In genomic region chr2:178469219-178469849, GRCh38 we compare ENCODE assay signal across 20 cellular contexts. TPM values are rescaled to one million over a fixed set of nuclear protein-coding genes. Genes with fewer than 3 reads are reported as not detected.
A peak's percentile ranks its signal among the peaks of the same experiment; 100 is the strongest.
DNase-seq lines count a peak whose midpoint lies in the region; ATAC-seq, FAIRE-seq and TF ChIP-seq lines count a peak whose summit lies in the region.
"Had no signal": no experiment of that assay in that cellular context is flagged by ENCODE, and none has a peak within 500 bp of the region (broad histone marks: within the 10 kb centered on the region; RNA-seq: fewer than 3 reads in every experiment).

No MANE protein-coding gene starts in this region.

- peak; percentile 57 for FAIRE-seq in GM19239 (lab: Jason Lieb, UNC)
- FAIRE-seq: GM12892 had no signal

- H3K4me1 Mint-ChIP-seq in activated T-cell treated with anti-CD3 and anti-CD28 coated beads, Interleukin-2, amount 50 U/mL, for 4 hours (ENCODE audit: low read depth): no peaks in the 10 kb centered on the region
- peaks cover 8% of the 10 kb centered on the region for H3K4me1 Mint-ChIP-seq in nephron progenitor cell
- H3K4me1 Mint-ChIP-seq: B cell had no signal

- H3K9me3 ChIP-seq in right lobe of liver: no peaks in the 10 kb centered on the region
- H3K9me3 ChIP-seq: BLaER1, Caco-2 had no signal

- 33% methylated on average over 7 of the region's 7 CpGs for WGBS in right lobe of liver (ENCODE audit: insufficient coverage, low coverage, low lambda C conversion rate, missing lambda C conversion rate)

- peak overlapping the region in 1 of 3 donors; percentile 5 for H3K4me3 ChIP-seq in right lobe of liver
- H3K4me3 ChIP-seq: BLaER1, GM23338 had no signal

- H3K27me3 Mint-ChIP-seq in activated T-cell treated with anti-CD3 and anti-CD28 coated beads, Interleukin-2, amount 50 U/mL, for 4 hours (ENCODE audit: low read depth): no peaks in the 10 kb centered on the region
- H3K27me3 Mint-ChIP-seq in nephron progenitor cell (ENCODE audit: low read depth, poor library complexity): no peaks in the 10 kb centered on the region
- H3K27me3 Mint-ChIP-seq: B cell; CD4-positive, CD25-positive, alpha-beta regulatory T cell had no signal

- DNase-seq in GM19239 (ENCODE audit: insufficient read length, low spot score): no peak
- DNase-seq in left lobe of liver (ENCODE audit: low spot score): no peak
- DNase-seq in right lobe of liver: no peak
- no peak for DNase-seq in activated T-cell treated with anti-CD3 and anti-CD28 coated beads, Interleukin-2, amount 50 U/mL, for 4 hours
- no peak for DNase-seq in nephron progenitor cell
- DNase-seq: Caco-2; CD4-positive, CD25-positive, alpha-beta regulatory T cell; CD8-positive, alpha-beta T cell; DMS153; DND-41; H9; HFFc6 had no signal

- ATAC-seq in left lobe of liver (peak; percentile 92), right lobe of liver (peak; percentile 87 to 96 (median 94)), HG03442 (IDR thresholded peaks at IDR 0.05; ENCODE audit: unreplicated experiment) (no peak)
- ATAC-seq in activated T-cell treated with anti-CD3 and anti-CD28 coated beads, Interleukin-2, amount 50 U/mL, for 4 hours: no peak
- ATAC-seq: CD8-positive, alpha-beta T cell; GM23338; HCT116 had no signal

- H3K36me3 ChIP-seq in right lobe of liver: no peaks in the 10 kb centered on the region

- H3K27ac Mint-ChIP-seq in nephron progenitor cell: no peak overlapping the region
- H3K27ac Mint-ChIP-seq: B cell; CD4-positive, CD25-positive, alpha-beta regulatory T cell; CD8-positive, alpha-beta T cell; GM23338; H9; HFFc6 had no signal

- H3K4me1 ChIP-seq in right lobe of liver: peaks cover 0 to 15% (median 5%) of the 10 kb centered on the region in 4 donors
- H3K4me1 ChIP-seq: BLaER1, Caco-2 had no signal

- TF ChIP-seq CTCF in right lobe of liver (IDR thresholded peaks at IDR 0.05): no peak
- no peak for TF ChIP-seq CTCF in nephron progenitor cell (IDR thresholded peaks at IDR 0.05)

- no peaks in the 10 kb centered on the region for H3K27me3 ChIP-seq in right lobe of liver
- H3K27me3 ChIP-seq: BLaER1 had no signal

- TF ChIP-seq POLR2A in right lobe of liver (IDR thresholded peaks at IDR 0.05): no peak

- intact Hi-C loops in right lobe of liver (cut with DNase I): no loop called here

- H3K4me3 Mint-ChIP-seq in activated T-cell treated with anti-CD3 and anti-CD28 coated beads, Interleukin-2, amount 50 U/mL, for 4 hours: no peak overlapping the region
- H3K4me3 Mint-ChIP-seq in nephron progenitor cell: no peak overlapping the region
- H3K4me3 Mint-ChIP-seq: B cell; CD4-positive, CD25-positive, alpha-beta regulatory T cell; CD8-positive, alpha-beta T cell; GM23338; H9; HFFc6 had no signal

- peaks cover 3% of the 10 kb centered on the region for H3K36me3 Mint-ChIP-seq in activated T-cell treated with anti-CD3 and anti-CD28 coated beads, Interleukin-2, amount 50 U/mL, for 4 hours (ENCODE audit: insufficient read depth)
- peaks cover 43% of the 10 kb centered on the region for H3K36me3 Mint-ChIP-seq in nephron progenitor cell (ENCODE audit: low read depth)

- no peaks in the 10 kb centered on the region for H3K9me3 Mint-ChIP-seq in activated T-cell treated with anti-CD3 and anti-CD28 coated beads, Interleukin-2, amount 50 U/mL, for 4 hours
- no peaks in the 10 kb centered on the region for H3K9me3 Mint-ChIP-seq in nephron progenitor cell
- H3K9me3 Mint-ChIP-seq: CD4-positive, CD25-positive, alpha-beta regulatory T cell; CD8-positive, alpha-beta T cell; GM23338; H9; HFFc6 had no signal

- H3K27ac ChIP-seq in right lobe of liver: peak overlapping the region in 2 of 3 donors; percentile 35 to 66
- H3K27ac ChIP-seq: 22Rv1, BLaER1, C4-2B had no signal

RNA-seq across cellular contexts. Expression of gene FKBP7, which starts 9.1 kb away (rescaled TPM):
- total RNA-seq in left lobe of liver (3.4 TPM), right lobe of liver (10 to 100 TPM in 1 of 6 experiments, 1 to 10 TPM in 5; 2.5 to 12.7 (median 4.8) TPM)
- 1 to 10 TPM; 2.0 to 2.9 (median 2.5) TPM for total RNA-seq in activated T-cell treated with anti-CD3 and anti-CD28 coated beads, Interleukin-2, amount 50 U/mL, for 4 hours

RNA-seq across cellular contexts. Expression of gene PLEKHA3, which starts 10.9 kb away (rescaled TPM):
- total RNA-seq in left lobe of liver (13.3 TPM), right lobe of liver (10 to 100 TPM in 4 of 6 experiments, 1 to 10 TPM in 2; 4.4 to 21.2 (median 15.1) TPM)
- 10 to 100 TPM; 24.8 to 28.1 (median 26.6) TPM for total RNA-seq in activated T-cell treated with anti-CD3 and anti-CD28 coated beads, Interleukin-2, amount 50 U/mL, for 4 hours

RNA-seq across cellular contexts. Expression of gene PJVK, which starts 18.2 kb away (rescaled TPM):
- total RNA-seq in left lobe of liver: 1.8 TPM
- 1 to 10 TPM in 5 of 6 experiments, under 1 TPM in 1; 0.80 to 2.8 (median 1.6) TPM for total RNA-seq in right lobe of liver
- 1 to 10 TPM; 1.4 to 2.1 (median 2.0) TPM for total RNA-seq in activated T-cell treated with anti-CD3 and anti-CD28 coated beads, Interleukin-2, amount 50 U/mL, for 4 hours

RNA-seq across cellular contexts. Expression of gene PRKRA, which starts 18.4 kb away (rescaled TPM):
- total RNA-seq in left lobe of liver (16.4 TPM), right lobe of liver (10 to 100 TPM; 11.2 to 20.5 (median 14.4) TPM)
- total RNA-seq in activated T-cell treated with anti-CD3 and anti-CD28 coated beads, Interleukin-2, amount 50 U/mL, for 4 hours: 10 to 100 TPM; 43.9 to 45.4 (median 45.1) TPM

Comparison
In these comparisons a context has a peak if more than half of its experiments do, and no peak if none do; other contexts are left out.
1. ATAC-seq: peak in left lobe of liver (single experiment) and right lobe of liver (4 of 4); none in activated T-cell treated with anti-CD3 and anti-CD28 coated beads, Interleukin-2, amount 50 U/mL, for 4 hours (0 of 2) and HG03442 (single experiment).